17 cellular contexts compared by ENCODE assay signal in the genomic region with DNA sequence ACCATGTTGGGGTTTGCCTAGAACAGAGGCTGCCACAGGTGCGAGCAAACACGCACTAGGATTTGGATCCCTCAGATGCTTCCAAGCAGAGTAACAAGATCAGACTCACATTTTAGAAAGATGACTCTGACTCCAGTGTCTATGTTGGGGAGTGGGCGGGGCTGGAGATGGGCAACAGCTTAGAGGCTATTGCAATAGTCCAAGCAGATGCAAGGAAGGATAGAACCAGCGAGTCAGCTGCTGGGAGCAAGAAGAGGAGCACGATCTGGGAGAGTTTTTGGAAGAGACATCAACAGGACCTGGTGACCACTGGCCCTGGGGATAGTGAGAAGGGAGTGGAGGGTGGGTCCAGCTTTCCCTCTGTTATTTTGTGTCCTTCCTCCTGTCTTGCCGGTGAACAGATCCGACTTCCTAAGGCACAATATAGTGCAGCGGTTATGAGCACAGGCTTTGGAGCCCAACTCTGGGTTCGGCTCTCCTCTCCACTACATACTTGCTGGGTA. TPM values are rescaled to one million over a fixed set of nuclear protein-coding genes. Genes with fewer than 3 reads are reported as not detected.
DNase-seq lines count a peak whose midpoint lies in the region; ATAC-seq and TF ChIP-seq lines count a peak whose summit lies in the region.
"Had no signal": no experiment of that assay in that cellular context is flagged by ENCODE, and none has a peak within 500 bp of the region (broad histone marks: within the 10 kb centered on the region; RNA-seq: fewer than 3 reads in every experiment).

No MANE protein-coding gene starts in this region.

- no peaks in the 10 kb centered on the region for H3K9me3 Mint-ChIP-seq in chondrocyte (ENCODE audit: low read depth)

- H3K4me3 Mint-ChIP-seq in chondrocyte (ENCODE audit: unreplicated experiment), result no peak overlapping the region
- H3K4me3 Mint-ChIP-seq: activated CD8-positive, alpha-beta T cell treated with anti-CD3 and anti-CD28 coated beads, Interleukin-2, amount 10 ng/mL, durations not matched to agents 7 days and 5 days had no signal

- H3K36me3 Mint-ChIP-seq in chondrocyte (ENCODE audit: low read depth), result no peaks in the 10 kb centered on the region

- H3K4me3 ChIP-seq in uterus, result no peak overlapping the region
- H3K4me3 ChIP-seq: cardiac muscle cell, vagina had no signal

- peaks cover 1% of the 10 kb centered on the region for H3K27me3 Mint-ChIP-seq in chondrocyte (ENCODE audit: low read depth)

- intact Hi-C loops in uterus (cut with DNase I; ENCODE audit: low total_unique reads), result no loop called here

- no peaks in the 10 kb centered on the region for H3K9me3 ChIP-seq in uterus
- H3K9me3 ChIP-seq: BE2C, vagina had no signal

- H3K27ac ChIP-seq in uterus, result no peak overlapping the region
- H3K27ac ChIP-seq: cardiac muscle cell had no signal

- no peaks in the 10 kb centered on the region for H3K36me3 ChIP-seq in uterus
- H3K36me3 ChIP-seq: BE2C, cardiac muscle cell, vagina had no signal

- TF ChIP-seq CTCF in chondrocyte (IDR thresholded peaks at IDR 0.05) (no peak), uterus (IDR thresholded peaks at IDR 0.05) (no peak)

- TF ChIP-seq POLR2A in uterus (IDR thresholded peaks at IDR 0.05), result no peak

- DNase-seq in AG08395 (ENCODE audit: low spot score) (peak; percentile 50), HS-5 (ENCODE audit: low read depth) (peak; percentile 20), chondrocyte (ENCODE audit: low spot score) (peak; percentile 21), myocyte (ENCODE audit: low read depth) (peak; percentile 87), cerebellar cortex (ENCODE audit: low spot score) (no peak), uterus (no peak)
- DNase-seq: activated CD8-positive, alpha-beta T cell treated with anti-CD3 and anti-CD28 coated beads, Interleukin-2, amount 10 ng/mL, durations not matched to agents 7 days and 5 days; activated effector memory CD4-positive, alpha-beta T cell treated with Interleukin-2 at 50 U/mL for 16 hours; BE2C; DMS79; NCI-H2227 treated with DMSO at 0.1 percent for 48 hours; T-helper 9 cell had no signal

- no peak for ATAC-seq in GM18867 (IDR thresholded peaks at IDR 0.05; ENCODE audit: unreplicated experiment)
- ATAC-seq in HG02970 (IDR thresholded peaks at IDR 0.05; ENCODE audit: low FRiP score, unreplicated experiment), result no peak
- ATAC-seq: activated CD8-positive, alpha-beta T cell treated with anti-CD3 and anti-CD28 coated beads, Interleukin-2, amount 10 ng/mL, durations not matched to agents 7 days and 5 days had no signal

- no peaks in the 10 kb centered on the region for H3K27me3 ChIP-seq in uterus
- H3K27me3 ChIP-seq: BE2C, cardiac muscle cell, vagina had no signal

- H3K27ac Mint-ChIP-seq in chondrocyte (ENCODE audit: unreplicated experiment), result peak overlapping the region; percentile 18
- H3K27ac Mint-ChIP-seq: activated CD8-positive, alpha-beta T cell treated with anti-CD3 and anti-CD28 coated beads, Interleukin-2, amount 10 ng/mL, durations not matched to agents 7 days and 5 days had no signal

- H3K4me1 ChIP-seq in uterus, result no peaks in the 10 kb centered on the region

- H3K4me1 Mint-ChIP-seq in chondrocyte (ENCODE audit: low read depth), result peaks cover 26% of the 10 kb centered on the region

RNA-seq across cellular contexts. Expression of gene FGD2, which starts 52.7 kb away (rescaled TPM):
- total RNA-seq in chondrocyte (not detected in 3 replicates), myocyte (not detected in 2 replicates), uterus (10 to 100 TPM in 3 of 4 donors, under 1 TPM in 1; 0.51 to 27.6 (median 11.5) TPM)
- polyA plus RNA-seq in myocyte (2012), result not detected
- total RNA-seq: cardiac muscle cell, endothelial cell of umbilical vein had no signal
- polyA plus RNA-seq: endothelial cell of umbilical vein had no signal

Comparison
In these comparisons a context has a peak if more than half of its experiments do, and no peak if none do; other contexts are left out.
1. DNase-seq: peak in AG08395 (single experiment), HS-5 (single experiment), chondrocyte (single experiment) and myocyte (single experiment); none in cerebellar cortex (single experiment) and uterus (0 of 2).